Comparison of ENCODE assay signal across 25 cellular contexts in genomic region chr14:54462048-54462447, GRCh38. TPM values are rescaled to one million over a fixed set of nuclear protein-coding genes. Genes with fewer than 3 reads are reported as not detected.
A peak's percentile ranks its signal among the peaks of the same experiment; 100 is the strongest.
DNase-seq lines count a peak whose midpoint lies in the region; ATAC-seq and TF ChIP-seq lines count a peak whose summit lies in the region.
"Had no signal": no experiment of that assay in that cellular context is flagged by ENCODE, and none has a peak within 500 bp of the region (broad histone marks: within the 10 kb centered on the region; RNA-seq: fewer than 3 reads in every experiment).

No MANE protein-coding gene starts in this region.

- no peak for TF ChIP-seq CTCF in foreskin keratinocyte (conservative IDR thresholded peaks at IDR 0.05)

- in situ Hi-C loops in GM23248 (cut with MboI) (no loop called here), HAP-1 (cut with MboI; ENCODE audit: low sequenced_read_pairs) (no loop called here)

- WGBS in GM23248 (ENCODE audit: low coverage in 1 of 2, low lambda C conversion rate in 2 of 2, missing lambda C conversion rate in 2 of 2), 2 experiments, result 80 to 83% methylated on average over 5 of the region's 5 CpGs

- H2AFZ ChIP-seq in GM23248, result no peak overlapping the region
- H2AFZ ChIP-seq: neural progenitor cell, parathyroid adenoma had no signal

- H4K20me1 ChIP-seq in GM23248 (ENCODE audit: insufficient read depth), result no peaks in the 10 kb centered on the region

- H3K9me3 Mint-ChIP-seq in activated CD4-positive, alpha-beta T cell treated with anti-CD3 and anti-CD28 coated beads, Interleukin-2, amount 10 ng/mL, durations not matched to agents 24 days and 14 days, result peaks cover 14% of the 10 kb centered on the region
- H3K9me3 Mint-ChIP-seq in activated T-helper 17 cell treated with anti-CD3 and anti-CD28 coated beads, Interleukin-2, amount 50 U/mL, for 72 hours, result no peaks in the 10 kb centered on the region
- H3K9me3 Mint-ChIP-seq: central memory CD8-positive, alpha-beta T cell had no signal

- no peak overlapping the region for H3K27ac ChIP-seq in GM23248
- no peak overlapping the region for H3K27ac ChIP-seq in foreskin keratinocyte
- H3K27ac ChIP-seq: dorsolateral prefrontal cortex, left ventricle myocardium inferior, neural progenitor cell, parathyroid adenoma, skin epidermis, upper lobe of right lung had no signal

- no peak overlapping the region for H3K4me3 ChIP-seq in GM23248
- no peak overlapping the region for H3K4me3 ChIP-seq in HAP-1
- H3K4me3 ChIP-seq: dorsolateral prefrontal cortex, left ventricle myocardium inferior, neural progenitor cell, skin epidermis, upper lobe of right lung had no signal

- no peak overlapping the region for H3K4me2 ChIP-seq in GM23248 (ENCODE audit: unreplicated experiment)
- H3K4me2 ChIP-seq: neural progenitor cell had no signal

- no peaks in the 10 kb centered on the region for H3K9me2 ChIP-seq in GM23248 (ENCODE audit: insufficient read depth)

- H3K27ac Mint-ChIP-seq in activated CD4-positive, alpha-beta T cell treated with anti-CD3 and anti-CD28 coated beads, Interleukin-2, amount 10 ng/mL, durations not matched to agents 24 days and 14 days, result peak overlapping the region; percentile 25
- H3K27ac Mint-ChIP-seq in activated T-helper 17 cell treated with anti-CD3 and anti-CD28 coated beads, Interleukin-2, amount 50 U/mL, for 72 hours, result peak overlapping the region; percentile 83
- H3K27ac Mint-ChIP-seq: neural progenitor cell; stimulated activated memory B cell treated with anti-CD40 and anti-IgM and Interleukin-4, amounts not matched to agents 10 μg/mL and 1 μg/mL and 100 μg/mL, for 72 hours had no signal

- H3F3A ChIP-seq in GM23248 (ENCODE audit: insufficient read depth), result peaks cover 6% of the 10 kb centered on the region

- H3K4me1 Mint-ChIP-seq in activated CD4-positive, alpha-beta T cell treated with anti-CD3 and anti-CD28 coated beads, Interleukin-2, amount 10 ng/mL, durations not matched to agents 24 days and 14 days, result no peaks in the 10 kb centered on the region
- no peaks in the 10 kb centered on the region for H3K4me1 Mint-ChIP-seq in activated T-helper 17 cell treated with anti-CD3 and anti-CD28 coated beads, Interleukin-2, amount 50 U/mL, for 72 hours
- H3K4me1 Mint-ChIP-seq: central memory CD8-positive, alpha-beta T cell; neural progenitor cell; stimulated activated memory B cell treated with anti-CD40 and anti-IgM and Interleukin-4, amounts not matched to agents 10 μg/mL and 1 μg/mL and 100 μg/mL, for 72 hours had no signal

- DNase-seq in activated CD4-positive, alpha-beta T cell treated with anti-CD3 and anti-CD28 coated beads, Interleukin-2, amount 10 ng/mL, durations not matched to agents 24 days and 14 days, result no peak
- no peak for DNase-seq in activated CD4-positive, alpha-beta T cell treated with anti-CD3 and anti-CD28 coated beads for 1 hour
- peak; percentile 9 for DNase-seq in GM23248
- peak in 1 of 2 donors; percentile 62 for DNase-seq in foreskin keratinocyte
- DNase-seq in hypothalamus (lab: John Stamatoyannopoulos, UW), result no peak
- DNase-seq in middle frontal gyrus (ENCODE audit: extremely low spot score, low spot score), result no peak
- no peak for DNase-seq in HAP-1 (ENCODE audit: low spot score in 2 of 2)
- DNase-seq: activated CD8-positive, alpha-beta memory T cell treated with anti-CD3 and anti-CD28 coated beads, Interleukin-2, amount 50 U/mL, for 4 hours; activated gamma-delta T cell; dorsolateral prefrontal cortex; HCEC 1CT; Karpas-422; left ventricle myocardium inferior; NCI-H1092; NCI-H187; NCI-H82; retina; upper lobe of right lung had no signal

- H3K4me3 Mint-ChIP-seq in activated CD4-positive, alpha-beta T cell treated with anti-CD3 and anti-CD28 coated beads, Interleukin-2, amount 10 ng/mL, durations not matched to agents 24 days and 14 days, result no peak overlapping the region
- peak overlapping the region; percentile 39 for H3K4me3 Mint-ChIP-seq in activated T-helper 17 cell treated with anti-CD3 and anti-CD28 coated beads, Interleukin-2, amount 50 U/mL, for 72 hours
- H3K4me3 Mint-ChIP-seq: central memory CD8-positive, alpha-beta T cell; neural progenitor cell; stimulated activated memory B cell treated with anti-CD40 and anti-IgM and Interleukin-4, amounts not matched to agents 10 μg/mL and 1 μg/mL and 100 μg/mL, for 72 hours had no signal

- no peaks in the 10 kb centered on the region for H3K27me3 ChIP-seq in GM23248 (replicated peaks; ENCODE audit: insufficient read depth)
- H3K27me3 ChIP-seq in foreskin keratinocyte, result no peaks in the 10 kb centered on the region
- H3K27me3 ChIP-seq in HAP-1 (ENCODE audit: low read depth), result no peaks in the 10 kb centered on the region
- H3K27me3 ChIP-seq: dorsolateral prefrontal cortex, neural progenitor cell, upper lobe of right lung had no signal

- no peaks in the 10 kb centered on the region for H3K9me3 ChIP-seq in GM23248 (ENCODE audit: low read depth)
- peaks cover 15% of the 10 kb centered on the region for H3K9me3 ChIP-seq in HAP-1
- H3K9me3 ChIP-seq: upper lobe of right lung had no signal

- peak; percentile 80 for ATAC-seq in activated T-helper 17 cell treated with anti-CD3 and anti-CD28 coated beads, Interleukin-2, amount 50 U/mL, for 72 hours (replicated peaks)
- ATAC-seq in foreskin keratinocyte, result peak; percentile 50
- ATAC-seq: HepG2; stimulated activated memory B cell treated with anti-CD40 and anti-IgM and Interleukin-4, amounts not matched to agents 10 μg/mL and 1 μg/mL and 100 μg/mL, for 72 hours; upper lobe of right lung had no signal

- intact Hi-C loops in activated CD4-positive, alpha-beta T cell treated with anti-CD3 and anti-CD28 coated beads, Interleukin-2, amount 10 ng/mL, durations not matched to agents 24 days and 14 days (cut with micrococcal nuclease), result no loop called here

- H3K36me3 ChIP-seq in GM23248 (ENCODE audit: low read depth), result no peaks in the 10 kb centered on the region
- no peaks in the 10 kb centered on the region for H3K36me3 ChIP-seq in HAP-1 (replicated peaks)
- H3K36me3 ChIP-seq: neural progenitor cell, upper lobe of right lung had no signal

- no peaks in the 10 kb centered on the region for H3K79me2 ChIP-seq in GM23248 (ENCODE audit: insufficient read depth)
- H3K79me2 ChIP-seq: parathyroid adenoma had no signal

- peaks cover 3% of the 10 kb centered on the region for H3K27me3 Mint-ChIP-seq in activated CD4-positive, alpha-beta T cell treated with anti-CD3 and anti-CD28 coated beads, Interleukin-2, amount 10 ng/mL, durations not matched to agents 24 days and 14 days
- H3K27me3 Mint-ChIP-seq in activated T-helper 17 cell treated with anti-CD3 and anti-CD28 coated beads, Interleukin-2, amount 50 U/mL, for 72 hours, result no peaks in the 10 kb centered on the region
- H3K27me3 Mint-ChIP-seq: central memory CD8-positive, alpha-beta T cell; stimulated activated memory B cell treated with anti-CD40 and anti-IgM and Interleukin-4, amounts not matched to agents 10 μg/mL and 1 μg/mL and 100 μg/mL, for 72 hours had no signal

- H3K4me1 ChIP-seq in GM23248 (ENCODE audit: insufficient read depth) (0 out of 2 replicates have a peak, but pooled peaks cover under 1% of the 10 kb centered on the region), foreskin keratinocyte (peaks cover 4% of the 10 kb centered on the region), HAP-1 (no peaks in the 10 kb centered on the region)
- H3K4me1 ChIP-seq: left ventricle myocardium inferior, neural progenitor cell, parathyroid adenoma, upper lobe of right lung had no signal

- no peak overlapping the region for H3K9ac ChIP-seq in GM23248
- H3K9ac ChIP-seq: neural progenitor cell, parathyroid adenoma had no signal

- peaks cover 3% of the 10 kb centered on the region for H3K36me3 Mint-ChIP-seq in activated CD4-positive, alpha-beta T cell treated with anti-CD3 and anti-CD28 coated beads, Interleukin-2, amount 10 ng/mL, durations not matched to agents 24 days and 14 days (ENCODE audit: low read depth)
- H3K36me3 Mint-ChIP-seq in activated T-helper 17 cell treated with anti-CD3 and anti-CD28 coated beads, Interleukin-2, amount 50 U/mL, for 72 hours (ENCODE audit: low read depth), result no peaks in the 10 kb centered on the region

RNA-seq across cellular contexts. Expression of gene CNIH1, which starts 20.9 kb away (rescaled TPM):
- 113 and 116 TPM in 2 replicates for total RNA-seq in activated CD4-positive, alpha-beta T cell treated with anti-CD3 and anti-CD28 coated beads, Interleukin-2, amount 10 ng/mL, durations not matched to agents 24 days and 14 days
- 208 and 315 TPM in 2 replicates for total RNA-seq in GM23248 (2014; rRNA removed; shearing (Covaris generic))
- polyA plus RNA-seq in GM23248 (2016; fragmentation: Nextera tagmentation; extraction: Ambion mirVana) (259 and 275 TPM in 2 replicates), foreskin keratinocyte (110 and 127 TPM in 2 replicates)
- total RNA-seq in activated T-helper 17 cell treated with anti-CD3 and anti-CD28 coated beads, Interleukin-2, amount 50 U/mL, for 72 hours, result 10 to 100 TPM; 56.1 to 60.8 TPM
- 117 and 119 TPM in 2 replicates for total RNA-seq in foreskin keratinocyte

RNA-seq across cellular contexts. Expression of gene GMFB, which starts 26.7 kb away (rescaled TPM):
- total RNA-seq in activated CD4-positive, alpha-beta T cell treated with anti-CD3 and anti-CD28 coated beads, Interleukin-2, amount 10 ng/mL, durations not matched to agents 24 days and 14 days, result 40.9 and 41.1 TPM in 2 replicates
- 110 and 286 TPM in 2 replicates for total RNA-seq in GM23248 (2014; rRNA removed; shearing (Covaris generic))
- polyA plus RNA-seq in GM23248 (2016; fragmentation: Nextera tagmentation; extraction: Ambion mirVana) (74.9 and 76.8 TPM in 2 replicates), foreskin keratinocyte (19.0 and 21.2 TPM in 2 replicates)
- total RNA-seq in activated T-helper 17 cell treated with anti-CD3 and anti-CD28 coated beads, Interleukin-2, amount 50 U/mL, for 72 hours, result 10 to 100 TPM; 22.8 to 34.8 TPM
- 57.6 and 58.2 TPM in 2 replicates for total RNA-seq in foreskin keratinocyte

RNA-seq across cellular contexts. Expression of gene CGRRF1, which starts 47.7 kb away (rescaled TPM):
- total RNA-seq in activated CD4-positive, alpha-beta T cell treated with anti-CD3 and anti-CD28 coated beads, Interleukin-2, amount 10 ng/mL, durations not matched to agents 24 days and 14 days, result 7.8 and 11.9 TPM in 2 replicates
- total RNA-seq in GM23248 (2014; rRNA removed; shearing (Covaris generic)), result 15.0 and 15.4 TPM in 2 replicates
- 26.6 and 27.1 TPM in 2 replicates for polyA plus RNA-seq in GM23248 (2016; fragmentation: Nextera tagmentation; extraction: Ambion mirVana)
- 10 to 100 TPM; 12.3 to 13.5 TPM for total RNA-seq in activated T-helper 17 cell treated with anti-CD3 and anti-CD28 coated beads, Interleukin-2, amount 50 U/mL, for 72 hours
- 11.6 and 12.4 TPM in 2 replicates for total RNA-seq in foreskin keratinocyte
- 14.6 and 15.0 TPM in 2 replicates for polyA plus RNA-seq in foreskin keratinocyte
